ENCODE assay signal across 28 cellular contexts in genomic region chr17:81532490-81533287, GRCh38. TPM values are rescaled to one million over a fixed set of nuclear protein-coding genes. Genes with fewer than 3 reads are reported as not detected.
"Had no signal": no experiment of that assay in that cellular context is flagged by ENCODE, and none has a peak within 500 bp of the region (broad histone marks: within the 10 kb centered on the region; RNA-seq: fewer than 3 reads in every experiment).

No MANE protein-coding gene starts in this region.

- H3K27me3 ChIP-seq: ascending aorta, uterus had no signal

- FAIRE-seq: endothelial cell of umbilical vein, small intestine, TTC549 had no signal

- H3K79me2 ChIP-seq: hepatocyte had no signal

- DNase-seq: activated CD4-positive, alpha-beta T cell treated with anti-CD3 and anti-CD28 coated beads for 48 hours; activated CD4-positive, alpha-beta T cell treated with anti-CD3 and anti-CD28 coated beads, Interleukin-2, amount 50 U/mL, for 48 hours; activated CD8-positive, alpha-beta memory T cell treated with anti-CD3 and anti-CD28 coated beads for 24 hours; activated gamma-delta T cell; activated naive CD4-positive, alpha-beta T cell treated with anti-CD3 and anti-CD28 coated beads, Interleukin-2, amount 10 ng/mL, durations not matched to agents 7 days and 5 days; activated naive CD8-positive, alpha-beta T cell treated with anti-CD3 and anti-CD28 coated beads, Interleukin-2, amount 10 ng/mL, durations not matched to agents 7 days and 5 days; dorsolateral prefrontal cortex; effector memory CD8-positive, alpha-beta T cell; islet precursor cell; left ventricle myocardium superior; mucosa of descending colon; sigmoid colon; stimulated activated CD4-positive, alpha-beta T cell treated with anti-CD3 and anti-CD28 coated beads, Interleukin-4, amount 100 ng/mL, for 24 hours; stimulated activated naive CD8-positive, alpha-beta T cell treated with anti-CD3 and anti-CD28 coated beads, Interleukin-15, amount 100 ng/mL, for 72 hours; substantia nigra; uterus had no signal

- ATAC-seq: activated CD4-positive, CD25-positive, alpha-beta regulatory T cell treated with anti-CD3 and anti-CD28 coated beads, Interleukin-2, amount 50 U/mL, for 24 hours; gastroesophageal sphincter; left ventricle myocardium superior; mucosa of descending colon; stimulated activated effector memory CD8-positive, alpha-beta T cell treated with anti-CD3 and anti-CD28 coated beads, Interleukin-12 subunit alpha, Interleukin-12 subunit beta, amount 100 ng/mL, for 72 hours; stimulated activated naive CD8-positive, alpha-beta T cell treated with anti-CD3 and anti-CD28 coated beads, Interleukin-15, amount 100 ng/mL, for 72 hours had no signal

- H3K36me3 ChIP-seq: cardiac muscle cell, gastroesophageal sphincter, neutrophil, sigmoid colon, uterus had no signal

- H3K9me3 ChIP-seq: ascending aorta, gastroesophageal sphincter, mucosa of descending colon, neutrophil, sigmoid colon, uterus had no signal

- H3K4me2 ChIP-seq: hepatocyte had no signal

- H3K4me1 ChIP-seq: uterus had no signal

- H3K4me3 ChIP-seq: ascending aorta, cardiac muscle cell, coronary artery, dorsolateral prefrontal cortex, gastroesophageal sphincter, hepatocyte, mucosa of descending colon, sigmoid colon, uterus had no signal

- H2AFZ ChIP-seq: hepatocyte had no signal

- H3K27ac ChIP-seq: ascending aorta, cardiac muscle cell, dorsolateral prefrontal cortex, gastroesophageal sphincter, neutrophil, sigmoid colon, uterus, VCaP had no signal

RNA-seq across cellular contexts. Expression of gene FSCN2, which starts 4.5 kb away (rescaled TPM):
- total RNA-seq: ascending aorta had no signal
